In genomic region chrX:47644557-47645091, GRCh38 we compare ENCODE assay signal across 6 cellular contexts. TPM values are rescaled to one million over a fixed set of nuclear protein-coding genes. Genes with fewer than 3 reads are reported as not detected.
A peak's percentile ranks its signal among the peaks of the same experiment; 100 is the strongest.
DNase-seq lines count a peak whose midpoint lies in the region; ATAC-seq and TF ChIP-seq lines count a peak whose summit lies in the region.

No MANE protein-coding gene starts in this region.

- 69 to 77% methylated on average over 6 to 12 of the region's 12 CpGs for WGBS in endodermal cell (ENCODE audit: insufficient coverage in 1 of 2, insufficient read length in 1 of 2), 2 experiments
- WGBS in lower leg skin, 2 donors, result 69 to 76% methylated on average over 12 of the region's 12 CpGs

- H3K4me1 Mint-ChIP-seq in endodermal cell, result peaks cover 8% of the 10 kb centered on the region

- H3K27me3 ChIP-seq in endodermal cell (ENCODE audit: control insufficient read depth, insufficient read depth, low read length, poor library complexity, severe bottlenecking), result no peaks in the 10 kb centered on the region

- ATAC-seq in Right ventricle myocardium inferior (peak; percentile 70), GM19397 (IDR thresholded peaks at IDR 0.05; ENCODE audit: unreplicated experiment) (no peak), HG02852 (IDR thresholded peaks at IDR 0.05; ENCODE audit: unreplicated experiment) (no peak)

- H3K9ac ChIP-seq in endodermal cell (ENCODE audit: extremely low read depth, low read length, poor library complexity, severe bottlenecking), result no peak overlapping the region

- DNase-seq in Right ventricle myocardium inferior (ENCODE audit: missing footprints) (no peak), cardiac septum (ENCODE audit: low spot score) (no peak), endodermal cell (peak; percentile 72), lower leg skin (ENCODE audit: low spot score in 2 of 2) (no peak)

- peaks cover 36% of the 10 kb centered on the region for H3K36me3 Mint-ChIP-seq in endodermal cell (ENCODE audit: low read depth)

- H3K36me3 ChIP-seq in endodermal cell (ENCODE audit: control insufficient read depth, insufficient read depth, low read length), result peaks cover 24% of the 10 kb centered on the region

- H3K27me3 Mint-ChIP-seq in endodermal cell (ENCODE audit: insufficient read depth), result no peaks in the 10 kb centered on the region

- no peaks in the 10 kb centered on the region for H3K4me1 ChIP-seq in endodermal cell (ENCODE audit: control insufficient read depth, insufficient read depth, low read length)

- peaks cover 82% of the 10 kb centered on the region for H3K9me3 Mint-ChIP-seq in endodermal cell

- no peak for TF ChIP-seq POLR2A in lower leg skin (IDR thresholded peaks at IDR 0.05)

- H3K27ac Mint-ChIP-seq in endodermal cell, result no peak overlapping the region

- H3K4me3 ChIP-seq in endodermal cell (ENCODE audit: low read length) (no peak overlapping the region), lower leg skin (ENCODE audit: low read depth, poor library complexity, severe bottlenecking) (no peak overlapping the region)

- no peak overlapping the region for H3K27ac ChIP-seq in endodermal cell (ENCODE audit: low read depth, low read length)

- TF ChIP-seq CTCF in endodermal cell (conservative IDR thresholded peaks at IDR 0.05), result peak; percentile 69
- no peak for TF ChIP-seq CTCF in lower leg skin (IDR thresholded peaks at IDR 0.05)

- intact Hi-C loops in Right ventricle myocardium inferior (cut with DNase I), result loop anchor here (2.0 to 10.0 kb wide), 3 partner anchors 82 to 450 kb away; partner anchors contain the start of genes ARAF and UBA1
- intact Hi-C loops in cardiac septum (cut with DNase I), result loop anchor here (5.0 kb wide), 2 partner anchors 72 to 442 kb away; no protein-coding TSS in a partner anchor
- intact Hi-C loops in lower leg skin (cut with DNase I; ENCODE audit: low total_unique reads), result no loop called here

- H3K4me3 Mint-ChIP-seq in endodermal cell, result no peak overlapping the region

- H3K9me3 ChIP-seq in endodermal cell (ENCODE audit: control insufficient read depth, low read length), result peaks cover 21% of the 10 kb centered on the region

RNA-seq across cellular contexts. Expression of gene ELK1, which starts 5.7 kb away (rescaled TPM):
- total RNA-seq in Right ventricle myocardium inferior (19.3 TPM), cardiac septum (38.2 TPM), endodermal cell (10 to 100 TPM; 30.8 to 37.0 TPM), lower leg skin (10 to 100 TPM; 19.7 to 28.4 (median 25.5) TPM)
- 19.5 TPM for polyA plus RNA-seq in endodermal cell (2013, experiment 1 of 2)
- polyA plus RNA-seq in endodermal cell (2013, experiment 2 of 2), result 19.4 TPM

RNA-seq across cellular contexts. Expression of gene UXT, which starts 14.4 kb away (rescaled TPM):
- total RNA-seq in Right ventricle myocardium inferior, result 86.4 TPM
- total RNA-seq in cardiac septum, result 83.2 TPM
- total RNA-seq in endodermal cell, result 10 to 100 TPM; 83.7 to 99.9 TPM
- polyA plus RNA-seq in endodermal cell (2013, experiment 1 of 2), result 121 TPM
- 110 TPM for polyA plus RNA-seq in endodermal cell (2013, experiment 2 of 2)
- total RNA-seq in lower leg skin, result 100 to 1,000 TPM in 3 of 4 donors, 10 to 100 TPM in 1; 95.7 to 190 (median 125) TPM

RNA-seq across cellular contexts. Expression of gene CFP, which starts 14.9 kb away (rescaled TPM):
- total RNA-seq in Right ventricle myocardium inferior (3.7 TPM), cardiac septum (1.0 TPM), endodermal cell (1 to 10 TPM; 3.2 to 4.6 TPM), lower leg skin (1 to 10 TPM; 3.0 to 7.6 (median 4.5) TPM)
- 0.75 TPM for polyA plus RNA-seq in endodermal cell (2013, experiment 1 of 2)
- 0.58 TPM for polyA plus RNA-seq in endodermal cell (2013, experiment 2 of 2)

RNA-seq across cellular contexts. Expression of gene SYN1, which starts 25.0 kb away (rescaled TPM):
- total RNA-seq in Right ventricle myocardium inferior, result 11.1 TPM
- total RNA-seq in cardiac septum, result 12.1 TPM
- total RNA-seq in endodermal cell, result 1 to 10 TPM; 4.9 to 5.3 TPM
- polyA plus RNA-seq in endodermal cell (2013, experiment 1 of 2), result 5.5 TPM
- polyA plus RNA-seq in endodermal cell (2013, experiment 2 of 2), result 4.5 TPM
- total RNA-seq in lower leg skin, result under 1 TPM in 3 of 4 donors, not detected in 1; 0.10 to 0.72 (median 0.61) TPM
